In genomic region chr11:57476223-57476882, GRCh38 we compare ENCODE assay signal across 6 cellular contexts. TPM values are rescaled to one million over a fixed set of nuclear protein-coding genes. Genes with fewer than 3 reads are reported as not detected.
DNase-seq lines count a peak whose midpoint lies in the region; ATAC-seq and TF ChIP-seq lines count a peak whose summit lies in the region.

No MANE protein-coding gene starts in this region.

- peak; percentile 46 for DNase-seq in DMS 273 (lab: John Stamatoyannopoulos, UW; ENCODE audit: unreplicated experiment)
- DNase-seq in DMS 273 treated with DMSO at 0.1 percent for 48 hours (lab: John Stamatoyannopoulos, UW): no peak
- DNase-seq in PC-3: peak; percentile 43
- no peak for DNase-seq in fibroblast of lung (ENCODE audit: low read depth in 2 of 2)
- DNase-seq in stimulated activated CD4-positive, alpha-beta T cell treated with anti-CD3 and anti-CD28 coated beads, Interleukin-4, amount 100 ng/mL, for 1 hour: peak; percentile 37
- no peak for DNase-seq in NCI-H1436 (lab: John Stamatoyannopoulos, UW)

- H3K4me3 ChIP-seq in PC-3 (ENCODE audit: low read length) (peak overlapping the region; percentile 61), fibroblast of lung (replicated peaks in 1 of 4; ENCODE audit: control extremely low read depth in 1 of 4, insufficient read depth in 1 of 4, low read depth in 3 of 4, low read length in 4 of 4) (peak overlapping the region in 3 of 4 experiments; percentile 20 to 48 (median 25))

- H3K9me3 ChIP-seq in PC-3 (ENCODE audit: low read length) (no peaks in the 10 kb centered on the region), fibroblast of lung (ENCODE audit: control insufficient read depth, insufficient read depth, low read depth, low read length) (no peaks in the 10 kb centered on the region)

- no peaks in the 10 kb centered on the region for H3K36me3 ChIP-seq in PC-3 (ENCODE audit: low read depth, low read length)
- no peaks in the 10 kb centered on the region for H3K36me3 ChIP-seq in fibroblast of lung (ENCODE audit: control insufficient read depth, insufficient read depth, low read length)

- POLR2A ChIA-PET in PC-3 (lab: Charles Lee; ENCODE audit: unreplicated experiment): interaction anchor here (0.6 to 0.7 kb wide), 2 partner anchors 83 to 796 kb away, joined by 3 to 7 read pairs; no protein-coding TSS in a partner anchor

- no peaks in the 10 kb centered on the region for H3F3A ChIP-seq in PC-3 (ENCODE audit: low read length, unreplicated experiment)

- H3K9ac ChIP-seq in PC-3 (ENCODE audit: low read length): peak overlapping the region; percentile 45
- peak overlapping the region; percentile 23 for H3K9ac ChIP-seq in fibroblast of lung (ENCODE audit: insufficient read depth, low read length)

- intact Hi-C loops in PC-3 (cut with micrococcal nuclease): loop anchor here (5.0 kb wide), 1 partner anchor 51 kb away; no protein-coding TSS in a partner anchor

- H3K4me2 ChIP-seq in PC-3 (ENCODE audit: low read length) (peak overlapping the region; percentile 83), fibroblast of lung (ENCODE audit: extremely low read depth, insufficient read depth, low read length) (peak overlapping the region; percentile 78)

- BruUV-seq in PC-3 (replicated peaks; lab: Mats Ljungman, UMichigan): no TSS peak

- peak; percentile 37 for ATAC-seq in PC-3

- H2AFZ ChIP-seq in PC-3 (ENCODE audit: low read length) (peak overlapping the region; percentile 84), fibroblast of lung (ENCODE audit: low read length) (peak overlapping the region; percentile 9)

- CTCF ChIA-PET in PC-3 (lab: Charles Lee): interaction anchor here (0.5 to 1.4 kb wide), 5 partner anchors 17 to 131 kb away, joined by 3 to 11 read pairs (median 4); no protein-coding TSS in a partner anchor

- H3K4me1 ChIP-seq in PC-3 (ENCODE audit: insufficient read depth, low read length) (peaks cover 29% of the 10 kb centered on the region), fibroblast of lung (ENCODE audit: control insufficient read depth, extremely low read depth, insufficient read depth, low read length) (peaks cover 4% of the 10 kb centered on the region)

- H3K79me2 ChIP-seq in PC-3 (ENCODE audit: low read length) (no peaks in the 10 kb centered on the region), fibroblast of lung (ENCODE audit: control insufficient read depth, insufficient read depth, low read length) (no peaks in the 10 kb centered on the region)

- TF ChIP-seq CTCF in PC-3 (conservative IDR thresholded peaks at IDR 0.05; ENCODE audit: low read depth, low read length) (no peak), fibroblast of lung (conservative IDR thresholded peaks at IDR 0.05 in 1 of 2, IDR thresholded peaks at IDR 0.05 in 1 of 2; ENCODE audit: low read depth in 1 of 2, low read length in 2 of 2) (no peak)

- no peaks in the 10 kb centered on the region for H3K27me3 ChIP-seq in PC-3 (ENCODE audit: low read length)
- peaks cover 11% of the 10 kb centered on the region for H3K27me3 ChIP-seq in fibroblast of lung (ENCODE audit: control insufficient read depth, insufficient read depth, low read length)

- H4K20me1 ChIP-seq in PC-3 (ENCODE audit: low read length): no peaks in the 10 kb centered on the region
- H4K20me1 ChIP-seq in fibroblast of lung (ENCODE audit: control insufficient read depth, extremely low read depth, insufficient read depth, low read length): no peaks in the 10 kb centered on the region

- H3K27ac ChIP-seq in PC-3 (ENCODE audit: low read length): no peak overlapping the region
- H3K27ac ChIP-seq in fibroblast of lung (ENCODE audit: insufficient read depth, low read length): no peak overlapping the region

- no peaks in the 10 kb centered on the region for H3K9me2 ChIP-seq in PC-3 (replicated peaks; ENCODE audit: low read length)

RNA-seq across cellular contexts. Expression of gene RTN4RL2, which starts 16.0 kb away (rescaled TPM):
- total RNA-seq in PC-3 (2014; rRNA removed): 3.5 and 6.5 TPM in 2 replicates
- 0.17 and 0.26 TPM in 2 replicates for total RNA-seq in fibroblast of lung
- 0.27 and 0.43 TPM in 2 replicates for polyA plus RNA-seq in fibroblast of lung
- polyA plus RNA-seq in fibroblast of lung (2012): 1.1 and 1.3 TPM in 2 replicates
- 0.79 TPM in 1 of 2 replicates, not detected in the other for polyA minus RNA-seq in fibroblast of lung (ENCODE audit: low replicate concordance)

RNA-seq across cellular contexts. Expression of gene SLC43A1, which starts 39.1 kb away (rescaled TPM):
- 7.4 and 12.4 TPM in 2 replicates for total RNA-seq in PC-3 (2014; rRNA removed)
- total RNA-seq in fibroblast of lung: 19.8 and 20.8 TPM in 2 replicates
- polyA plus RNA-seq in fibroblast of lung: 12.3 and 13.2 TPM in 2 replicates
- polyA plus RNA-seq in fibroblast of lung (2012): 11.7 TPM in 2 replicates
- 57.0 and 60.5 TPM in 2 replicates for polyA minus RNA-seq in fibroblast of lung (ENCODE audit: low replicate concordance)

RNA-seq across cellular contexts. Expression of gene SLC43A3, which starts 49.4 kb away (rescaled TPM):
- total RNA-seq in PC-3 (2014; rRNA removed): 31.3 and 35.0 TPM in 2 replicates
- 41.5 and 61.6 TPM in 2 replicates for total RNA-seq in fibroblast of lung
- polyA plus RNA-seq in fibroblast of lung: 34.8 and 67.6 TPM in 2 replicates
- polyA plus RNA-seq in fibroblast of lung (2012): 24.8 and 41.8 TPM in 2 replicates
- polyA minus RNA-seq in fibroblast of lung (ENCODE audit: low replicate concordance): 40.6 and 62.5 TPM in 2 replicates

RNA-seq across cellular contexts. Expression of gene TIMM10, which starts 54.2 kb away (rescaled TPM):
- 233 and 313 TPM in 2 replicates for total RNA-seq in PC-3 (2014; rRNA removed)
- 32.2 and 41.6 TPM in 2 replicates for total RNA-seq in fibroblast of lung
- 57.6 and 108 TPM in 2 replicates for polyA plus RNA-seq in fibroblast of lung
- 66.8 and 120 TPM in 2 replicates for polyA plus RNA-seq in fibroblast of lung (2012)
- polyA minus RNA-seq in fibroblast of lung (ENCODE audit: low replicate concordance): 41.7 and 75.9 TPM in 2 replicates

Comparison
In these comparisons a context has a peak if more than half of its experiments do, and no peak if none do; other contexts are left out.
1. DNase-seq: peak in DMS 273 (single experiment), PC-3 (single experiment) and stimulated activated CD4-positive, alpha-beta T cell treated with anti-CD3 and anti-CD28 coated beads, Interleukin-4, amount 100 ng/mL, for 1 hour (single experiment); none in DMS 273 treated with DMSO at 0.1 percent for 48 hours (single experiment), fibroblast of lung (0 of 2) and NCI-H1436 (single experiment).